10 cellular contexts compared by ENCODE assay signal in genomic region chr14:104926619-104927431, GRCh38. TPM values are rescaled to one million over a fixed set of nuclear protein-coding genes. Genes with fewer than 3 reads are reported as not detected.
DNase-seq lines count a peak whose midpoint lies in the region; ATAC-seq, FAIRE-seq and TF ChIP-seq lines count a peak whose summit lies in the region.
"Had no signal": no experiment of that assay in that cellular context is flagged by ENCODE, and none has a peak within 500 bp of the region (broad histone marks: within the 10 kb centered on the region; RNA-seq: fewer than 3 reads in every experiment).

No MANE protein-coding gene starts in this region.

- H3K4me3 ChIP-seq in psoas muscle (no peak overlapping the region), Caco-2 (ENCODE audit: low read depth, low read length) (no peak overlapping the region)

- BruUV-seq in Caco-2 (replicated peaks; lab: Mats Ljungman, UMichigan), result no TSS peak

- H3K27me3 Mint-ChIP-seq in effector memory CD8-positive, alpha-beta T cell, result peaks cover 8 to 36% of the 10 kb centered on the region in 2 donors
- H3K27me3 Mint-ChIP-seq in Caco-2 (ENCODE audit: insufficient read depth, unreplicated experiment), result no peaks in the 10 kb centered on the region

- H3K36me3 ChIP-seq in psoas muscle (ENCODE audit: insufficient read depth in 1 of 2, low read depth in 1 of 2) (no peaks in the 10 kb centered on the region), Caco-2 (ENCODE audit: control insufficient read depth, insufficient read depth, low read length) (no peaks in the 10 kb centered on the region)
- H3K36me3 ChIP-seq: heart right ventricle had no signal

- no peaks in the 10 kb centered on the region for H3K9me3 Mint-ChIP-seq in effector memory CD8-positive, alpha-beta T cell
- no peaks in the 10 kb centered on the region for H3K9me3 Mint-ChIP-seq in Caco-2 (ENCODE audit: unreplicated experiment)

- FAIRE-seq in GM12892 (lab: Jason Lieb, UNC), result peak; percentile 98

- H3K9me3 ChIP-seq in psoas muscle (no peaks in the 10 kb centered on the region), Caco-2 (no peaks in the 10 kb centered on the region)

- no peak for TF ChIP-seq POLR2A in GM12892 (IDR thresholded peaks at IDR 0.05; ENCODE audit: low read depth, low read length)

- intact Hi-C loops in psoas muscle (cut with DNase I) (no loop called here), Caco-2 (cut with micrococcal nuclease; ENCODE audit: unreplicated experiment) (no loop called here)

- TF ChIP-seq CTCF in psoas muscle (IDR thresholded peaks at IDR 0.05) (no peak), Caco-2 (IDR thresholded peaks at IDR 0.05; ENCODE audit: insufficient read depth in 1 of 2, low read depth in 1 of 2, low read length in 1 of 2, severe bottlenecking in 1 of 2, unreplicated experiment in 1 of 2) (no peak)

- CTCF ChIA-PET in Caco-2 (lab: Charles Lee), result interaction anchor here (0.7 kb wide), 1 partner anchor 80 kb away, joined by 3 read pairs; no protein-coding TSS in a partner anchor

- no peak overlapping the region for H3K27ac Mint-ChIP-seq in effector memory CD8-positive, alpha-beta T cell
- no peak overlapping the region for H3K27ac Mint-ChIP-seq in Caco-2 (ENCODE audit: unreplicated experiment)

- H3K4me1 Mint-ChIP-seq in effector memory CD8-positive, alpha-beta T cell (ENCODE audit: low read depth in 2 of 2), result no peaks in the 10 kb centered on the region
- H3K4me1 Mint-ChIP-seq in Caco-2 (ENCODE audit: low read depth, unreplicated experiment), result no peaks in the 10 kb centered on the region

- no peak overlapping the region for H3K27ac ChIP-seq in psoas muscle
- H3K27ac ChIP-seq: heart right ventricle had no signal

- no peaks in the 10 kb centered on the region for H3K4me1 ChIP-seq in psoas muscle
- no peaks in the 10 kb centered on the region for H3K4me1 ChIP-seq in Caco-2

- POLR2A ChIA-PET in Caco-2 (lab: Charles Lee), result no interaction called here

- H3K4me3 Mint-ChIP-seq in effector memory CD8-positive, alpha-beta T cell, result no peak overlapping the region
- no peak overlapping the region for H3K4me3 Mint-ChIP-seq in Caco-2 (ENCODE audit: unreplicated experiment)

- ATAC-seq in GM21526 (IDR thresholded peaks at IDR 0.05; ENCODE audit: low FRiP score, unreplicated experiment) (peak; percentile 73), HG03520 (IDR thresholded peaks at IDR 0.05; ENCODE audit: unreplicated experiment) (peak; percentile 66), psoas muscle (no peak)
- peak; percentile 43 for ATAC-seq in effector memory CD8-positive, alpha-beta T cell (replicated peaks)

- 50 to 57% (median 52%) methylated on average over 20 to 21 of the region's 21 CpGs for WGBS in psoas muscle, 3 donors

- DNase-seq in GM12892 (ENCODE audit: insufficient read length), result peak; percentile 91
- DNase-seq in effector memory CD8-positive, alpha-beta T cell, result no peak
- DNase-seq in NCI-H510A treated with DMSO at 0.1 percent for 48 hours (lab: John Stamatoyannopoulos, UW), result no peak
- no peak for DNase-seq in psoas muscle
- DNase-seq in Caco-2, result no peak
- DNase-seq in stimulated activated CD4-positive, alpha-beta T cell treated with anti-CD3 and anti-CD28 coated beads, Interleukin-12 subunit alpha, Interleukin-12 subunit beta, amount 100 ng/mL, for 4 hours, result no peak
- DNase-seq: heart right ventricle had no signal

- H3K36me3 Mint-ChIP-seq in effector memory CD8-positive, alpha-beta T cell (ENCODE audit: insufficient read depth), result no peaks in the 10 kb centered on the region
- no peaks in the 10 kb centered on the region for H3K36me3 Mint-ChIP-seq in Caco-2 (ENCODE audit: insufficient read depth, unreplicated experiment)

- peaks cover 0 to 20% (median 6%) of the 10 kb centered on the region in 3 donors for H3K27me3 ChIP-seq in psoas muscle (ENCODE audit: insufficient read depth in 3 of 3, low read length in 2 of 3)
- no peaks in the 10 kb centered on the region for H3K27me3 ChIP-seq in Caco-2 (replicated peaks; ENCODE audit: control insufficient read depth, insufficient read depth, low read length)

RNA-seq across cellular contexts. Expression of gene PLD4, which starts 2.1 kb away (rescaled TPM):
- polyA plus RNA-seq in GM12892 (2012; ENCODE audit: missing spikeins), result 0.30 TPM
- total RNA-seq in psoas muscle, result under 1 TPM in 2 of 4 donors, not detected in 2; 0.04 to 0.25 TPM
- not detected for polyA plus RNA-seq in psoas muscle
- total RNA-seq in Caco-2 (2022), result not detected in 2 replicates
- total RNA-seq: activated CD8-positive, alpha-beta memory T cell treated with anti-CD3 and anti-CD28 coated beads for 36 hours had no signal

RNA-seq across cellular contexts. Expression of gene AHNAK2, which starts 51.3 kb away (rescaled TPM):
- polyA plus RNA-seq in GM12892 (2012; ENCODE audit: missing spikeins), result not detected
- total RNA-seq in psoas muscle (1 to 10 TPM; 1.3 to 4.7 (median 3.4) TPM), Caco-2 (2022) (0.77 and 0.81 TPM in 2 replicates)
- 1 to 10 TPM in 1 of 3 donors, under 1 TPM in 2; 0.69 to 2.0 (median 0.75) TPM for polyA plus RNA-seq in psoas muscle

RNA-seq across cellular contexts. Expression of gene CLBA1, which starts 58.8 kb away (rescaled TPM):
- polyA plus RNA-seq in GM12892 (2012; ENCODE audit: missing spikeins), result 2.1 TPM
- total RNA-seq in psoas muscle (1 to 10 TPM; 1.3 to 2.2 (median 1.6) TPM), Caco-2 (2022) (3.0 and 3.2 TPM in 2 replicates)
- 1 to 10 TPM; 1.7 to 6.8 (median 6.1) TPM for polyA plus RNA-seq in psoas muscle

Comparison
In these comparisons a context has a peak if more than half of its experiments do, and no peak if none do; other contexts are left out.
1. ATAC-seq: peak in GM21526 (single experiment), HG03520 (single experiment) and effector memory CD8-positive, alpha-beta T cell (single experiment); none in psoas muscle (0 of 4).